Comparison of ENCODE assay signal across 16 cellular contexts in genomic region chr15:92646216-92646615, GRCh38.
"Had no signal": no experiment of that assay in that cellular context is flagged by ENCODE, and none has a peak within 500 bp of the region (broad histone marks: within the 10 kb centered on the region; RNA-seq: fewer than 3 reads in every experiment).

No MANE protein-coding gene starts in this region.

- H3K4me1 ChIP-seq: uterus had no signal

- H3K27me3 ChIP-seq: brain microvascular endothelial cell, suprapubic skin, uterus had no signal

- H3K27me3 Mint-ChIP-seq: activated naive CD8-positive, alpha-beta T cell treated with anti-CD3 and anti-CD28 coated beads for 36 hours; dendritic cell treated with granulocyte-macrophage colony-stimulating factor and Interleukin-4, amounts not matched to agents 40 ng/mL and 50 ng/mL, for 4 days had no signal

- ATAC-seq: activated CD4-positive, CD25-positive, alpha-beta regulatory T cell treated with anti-CD3 and anti-CD28 coated beads, Interleukin-2, amount 50 U/mL, for 24 hours; naive thymus-derived CD4-positive, alpha-beta T cell; T-helper 17 cell had no signal

- DNase-seq: activated CD4-positive, alpha-beta T cell treated with anti-CD3 and anti-CD28 coated beads, Interleukin-2, amount 50 U/mL, for 4 hours; activated gamma-delta T cell; activated naive CD8-positive, alpha-beta T cell treated with anti-CD3 and anti-CD28 coated beads for 36 hours; activated T-cell treated with anti-CD3 and anti-CD28 coated beads, Interleukin-2, amount 50 U/mL, for 48 hours; brain microvascular endothelial cell; cerebellar nuclear complex; naive thymus-derived CD4-positive, alpha-beta T cell; nucleus accumbens; stimulated activated CD4-positive, alpha-beta T cell treated with anti-CD3 and anti-CD28 coated beads, Interleukin-12 subunit alpha, Interleukin-12 subunit beta, amount 100 ng/mL, for 4 hours; stimulated activated CD4-positive, alpha-beta T cell treated with anti-CD3 and anti-CD28 coated beads, Interleukin-2, amount 100 ng/mL, for 48 hours; stimulated activated naive CD4-positive, alpha-beta T cell treated with Interleukin-2 at 50 U/mL for 16 hours; T-helper 17 cell; uterus had no signal

- H3K27ac ChIP-seq: brain microvascular endothelial cell, uterus had no signal

- H3K4me3 ChIP-seq: suprapubic skin, uterus had no signal

- H3K9me3 ChIP-seq: suprapubic skin, uterus had no signal

- H3K4me3 Mint-ChIP-seq: activated naive CD8-positive, alpha-beta T cell treated with anti-CD3 and anti-CD28 coated beads for 36 hours; dendritic cell treated with granulocyte-macrophage colony-stimulating factor and Interleukin-4, amounts not matched to agents 40 ng/mL and 50 ng/mL, for 4 days; naive thymus-derived CD4-positive, alpha-beta T cell; T-helper 17 cell had no signal

- H3K36me3 ChIP-seq: brain microvascular endothelial cell, suprapubic skin, uterus had no signal

- H3K27ac Mint-ChIP-seq: activated naive CD8-positive, alpha-beta T cell treated with anti-CD3 and anti-CD28 coated beads for 36 hours; dendritic cell treated with granulocyte-macrophage colony-stimulating factor and Interleukin-4, amounts not matched to agents 40 ng/mL and 50 ng/mL, for 4 days had no signal
